ENCODE assay signal across 1 cellular context in genomic region chr20:51076841-51077543, GRCh38.
TF ChIP-seq lines count a peak whose summit lies in the region.

No MANE protein-coding gene starts in this region.

TF ChIP-seq in GM23338, 12 proteins besides CTCF, POLR2A, EP300 and RAD21 (continued from another document):
- no peak for TF ChIP-seq ZNF462 (CRISPR knock-in tag; IDR thresholded peaks at IDR 0.05)
- no peak for TF ChIP-seq STAT1 (IDR thresholded peaks at IDR 0.05; ENCODE audit: unreplicated experiment)
- no peak for TF ChIP-seq JUNB (IDR thresholded peaks at IDR 0.05; ENCODE audit: unreplicated experiment)
- no peak for TF ChIP-seq NANOG (IDR thresholded peaks at IDR 0.05; ENCODE audit: borderline replicate concordance)
- no peak for TF ChIP-seq REST (IDR thresholded peaks at IDR 0.05; ENCODE audit: unreplicated experiment)
- no peak for TF ChIP-seq ETS1 (IDR thresholded peaks at IDR 0.05)
- no peak for TF ChIP-seq CREB1 (CRISPR knock-in tag; IDR thresholded peaks at IDR 0.05; ENCODE audit: low read depth)
- TF ChIP-seq POLR2AphosphoS5 (IDR thresholded peaks at IDR 0.05; ENCODE audit: low read depth), result no peak
- TF ChIP-seq EZH2 (IDR thresholded peaks at IDR 0.05; ENCODE audit: low read depth, unreplicated experiment), result no peak
- TF ChIP-seq EZH2phosphoT487 (IDR thresholded peaks at IDR 0.05; ENCODE audit: unreplicated experiment), result no peak
